ENCODE assay signal across 13 cellular contexts in the genomic region with DNA sequence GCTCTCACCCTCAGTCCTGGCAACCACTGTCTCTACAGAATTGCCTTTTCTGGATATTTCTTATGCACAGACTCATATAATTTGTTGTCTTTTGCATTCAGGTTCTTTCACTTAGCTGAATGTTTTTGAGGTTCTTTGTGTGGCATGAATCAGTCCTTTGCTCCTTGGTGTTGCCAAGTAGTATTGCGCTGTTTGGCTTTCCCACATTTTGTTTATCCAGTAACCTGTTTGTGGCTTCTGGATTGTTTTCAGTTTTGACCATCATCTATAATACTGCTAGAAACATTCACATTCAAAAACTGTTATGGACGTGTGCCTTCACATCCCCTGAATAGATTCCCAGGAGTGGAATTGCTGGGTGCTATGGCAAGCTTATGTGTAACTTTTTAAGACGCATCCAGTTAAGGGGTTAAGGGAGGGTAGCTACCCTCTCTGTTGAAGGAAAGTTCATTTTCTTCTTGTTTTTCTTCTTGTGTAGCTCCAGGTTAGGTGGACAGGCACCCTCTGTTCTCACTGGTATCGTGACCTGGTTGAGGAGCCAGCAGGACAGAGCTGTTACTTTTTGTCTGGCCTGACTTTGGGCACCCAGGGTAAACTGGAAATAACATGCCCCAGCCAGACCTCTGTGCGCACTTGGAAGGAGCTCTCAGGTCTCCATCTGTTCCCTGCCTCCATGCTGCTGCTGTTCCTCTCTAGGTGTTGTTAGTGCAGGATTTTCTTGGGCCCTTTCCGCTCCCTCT. TPM values are rescaled to one million over a fixed set of nuclear protein-coding genes. Genes with fewer than 3 reads are reported as not detected.
A peak's percentile ranks its signal among the peaks of the same experiment; 100 is the strongest.
DNase-seq lines count a peak whose midpoint lies in the region; ATAC-seq, FAIRE-seq and TF ChIP-seq lines count a peak whose summit lies in the region.
"Had no signal": no experiment of that assay in that cellular context is flagged by ENCODE, and none has a peak within 500 bp of the region (broad histone marks: within the 10 kb centered on the region; RNA-seq: fewer than 3 reads in every experiment).

No MANE protein-coding gene starts in this region.

- no peaks in the 10 kb centered on the region for H3K9me3 ChIP-seq in CD8-positive, alpha-beta T cell (ENCODE audit: low read length)
- no peaks in the 10 kb centered on the region for H3K9me3 ChIP-seq in KOPT-K1 (ENCODE audit: insufficient read depth, low read length, poor library complexity, severe bottlenecking)

- no peak for ATAC-seq in CD8-positive, alpha-beta T cell

- peak in 1 of 7 experiments; percentile 8 for DNase-seq in CD8-positive, alpha-beta T cell
- DNase-seq in bronchial epithelial cell (ENCODE audit: low read depth) (no peak), neural crest cell (ENCODE audit: low read depth, low spot score) (no peak), SIG-M5 treated with dmso at 0.1 percent for 504 hours (lab: John Stamatoyannopoulos, UW; ENCODE audit: unreplicated experiment) (no peak), DMS79 treated with DMSO at 0.1 percent for 48 hours (lab: John Stamatoyannopoulos, UW) (no peak), NCI-H526 (lab: John Stamatoyannopoulos, UW) (no peak), DMS114 treated with DMSO at 0.1 percent for 48 hours (lab: John Stamatoyannopoulos, UW; ENCODE audit: unreplicated experiment) (no peak)
- DNase-seq: activated CD8-positive, alpha-beta memory T cell treated with anti-CD3 and anti-CD28 coated beads for 24 hours; GM23248; NCI-H1694 treated with DMSO at 0.1 percent for 48 hours; RPMI8226 had no signal

- POLR2A ChIA-PET in CD8-positive, alpha-beta T cell (lab: Charles Lee) = interaction anchor here (0.6 to 4.5 kb wide), 15 partner anchors 9 to 144 kb away, joined by 3 to 31 read pairs (median 5); partner anchors contain the start of gene ARHGAP25

- no peaks in the 10 kb centered on the region for H3K27me3 Mint-ChIP-seq in CD8-positive, alpha-beta T cell (ENCODE audit: low read depth)
- no peaks in the 10 kb centered on the region for H3K27me3 Mint-ChIP-seq in neural crest cell (ENCODE audit: low read depth)

- no peaks in the 10 kb centered on the region for H3K9me3 Mint-ChIP-seq in CD8-positive, alpha-beta T cell
- H3K9me3 Mint-ChIP-seq in neural crest cell = no peaks in the 10 kb centered on the region
- H3K9me3 Mint-ChIP-seq: nephron had no signal

- H3K36me3 ChIP-seq in CD8-positive, alpha-beta T cell (ENCODE audit: insufficient read depth, low read length) = no peaks in the 10 kb centered on the region
- no peaks in the 10 kb centered on the region for H3K36me3 ChIP-seq in KOPT-K1 (ENCODE audit: insufficient read depth, low read length)
- no peaks in the 10 kb centered on the region for H3K36me3 ChIP-seq in bronchial epithelial cell (ENCODE audit: control insufficient read depth, insufficient read depth, low read length)

- no peaks in the 10 kb centered on the region for H3K27me3 ChIP-seq in CD8-positive, alpha-beta T cell (ENCODE audit: insufficient read depth, low read length)
- H3K27me3 ChIP-seq in bronchial epithelial cell (ENCODE audit: control insufficient read depth, insufficient read depth, low read length) = no peaks in the 10 kb centered on the region

- H3K27ac ChIP-seq in CD8-positive, alpha-beta T cell (ENCODE audit: low read depth, low read length) = peak overlapping the region; percentile 54
- H3K27ac ChIP-seq in KOPT-K1 (ENCODE audit: low read depth, low read length, poor library complexity, severe bottlenecking) = peak overlapping the region; percentile 90
- H3K27ac ChIP-seq: GM23248 had no signal

- intact Hi-C loops in CD8-positive, alpha-beta T cell (cut with DNase I, micrococcal nuclease) = loop anchor here (5.0 to 10.0 kb wide), 2 partner anchors 37 to 509 kb away; partner anchors contain the start of gene PPP3R1 (in 1 of the 2)

- peaks cover 93% of the 10 kb centered on the region for H3K4me1 Mint-ChIP-seq in CD8-positive, alpha-beta T cell (ENCODE audit: low read depth)
- peaks cover under 1% of the 10 kb centered on the region for H3K4me1 Mint-ChIP-seq in neural crest cell

- CTCF ChIA-PET in CD8-positive, alpha-beta T cell (lab: Charles Lee) = interaction anchor here (0.9 to 2.0 kb wide), 17 partner anchors 8 to 161 kb away, joined by 3 to 40 read pairs (median 4); no protein-coding TSS in a partner anchor

- H3K36me3 Mint-ChIP-seq in CD8-positive, alpha-beta T cell = peaks cover 5% of the 10 kb centered on the region
- no peaks in the 10 kb centered on the region for H3K36me3 Mint-ChIP-seq in neural crest cell (ENCODE audit: low read depth)

- peak overlapping the region; percentile 96 for H3K27ac Mint-ChIP-seq in CD8-positive, alpha-beta T cell
- H3K27ac Mint-ChIP-seq in neural crest cell (ENCODE audit: unreplicated experiment) = peak overlapping the region; percentile 28

- no peak for TF ChIP-seq CTCF in CD8-positive, alpha-beta T cell (IDR thresholded peaks at IDR 0.05)
- TF ChIP-seq CTCF in bronchial epithelial cell (IDR thresholded peaks at IDR 0.05; ENCODE audit: insufficient read depth, low read length, severe bottlenecking) (no peak), neural crest cell (conservative IDR thresholded peaks at IDR 0.05) (no peak)

- peak overlapping the region; percentile 57 for H3K4me3 ChIP-seq in CD8-positive, alpha-beta T cell (ENCODE audit: low read depth, low read length)
- H3K4me3 ChIP-seq in bronchial epithelial cell (ENCODE audit: low read depth, low read length) = no peak overlapping the region
- H3K4me3 ChIP-seq: GM23248 had no signal

- H3K4me1 ChIP-seq in CD8-positive, alpha-beta T cell (ENCODE audit: insufficient read depth, low read length) = peaks cover 97% of the 10 kb centered on the region

- peak overlapping the region; percentile 83 for H3K4me3 Mint-ChIP-seq in CD8-positive, alpha-beta T cell
- H3K4me3 Mint-ChIP-seq in neural crest cell = no peak overlapping the region
- H3K4me3 Mint-ChIP-seq: nephron had no signal

- FAIRE-seq in bronchial epithelial cell (lab: Jason Lieb, UNC) = peak; percentile 83

RNA-seq across cellular contexts. Expression of gene ARHGAP25, which starts 29.6 kb away (rescaled TPM):
- 10 to 100 TPM; 35.8 to 36.7 TPM for total RNA-seq in CD8-positive, alpha-beta T cell
- total RNA-seq in bronchial epithelial cell (0.77 and 0.79 TPM in 2 replicates), neural crest cell (2.5 and 3.0 TPM in 2 replicates)
- total RNA-seq: GM23248 had no signal
